ENCODE assay signal across 1 cellular context in the genomic region with DNA sequence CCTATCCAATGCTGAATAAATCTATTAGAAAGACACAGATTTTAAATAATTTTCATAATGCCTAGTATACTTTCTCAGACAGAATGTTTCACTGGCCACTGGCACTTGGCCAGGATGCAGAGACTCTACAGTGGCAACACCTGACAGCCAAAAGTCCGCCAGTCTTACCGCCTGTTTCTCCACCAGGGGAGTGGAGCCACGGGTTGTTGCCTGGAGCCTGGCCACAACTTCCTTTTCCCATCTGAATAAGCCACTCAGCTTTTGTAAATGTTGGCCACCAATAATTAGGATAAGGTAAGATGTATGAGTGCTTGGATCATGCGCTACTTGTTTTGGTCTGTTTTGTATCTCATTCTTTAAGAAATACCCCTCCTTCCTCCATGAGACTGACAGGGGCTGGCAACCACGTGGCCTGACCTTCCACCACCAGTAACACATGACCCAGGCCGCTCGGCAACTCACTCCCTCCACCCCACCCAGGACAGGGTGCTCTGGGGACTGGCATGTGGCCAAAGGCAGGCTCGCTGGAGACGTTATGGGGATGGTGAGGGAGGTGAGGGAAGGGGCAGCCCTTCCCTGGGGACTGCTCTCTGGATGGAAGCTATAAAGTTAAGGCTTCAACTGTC.
TF ChIP-seq lines count a peak whose summit lies in the region.

No MANE protein-coding gene starts in this region.

TF ChIP-seq in liver, 16 proteins besides CTCF, POLR2A, EP300 and RAD21 (continued from another document):
- TF ChIP-seq, protein P1, sequence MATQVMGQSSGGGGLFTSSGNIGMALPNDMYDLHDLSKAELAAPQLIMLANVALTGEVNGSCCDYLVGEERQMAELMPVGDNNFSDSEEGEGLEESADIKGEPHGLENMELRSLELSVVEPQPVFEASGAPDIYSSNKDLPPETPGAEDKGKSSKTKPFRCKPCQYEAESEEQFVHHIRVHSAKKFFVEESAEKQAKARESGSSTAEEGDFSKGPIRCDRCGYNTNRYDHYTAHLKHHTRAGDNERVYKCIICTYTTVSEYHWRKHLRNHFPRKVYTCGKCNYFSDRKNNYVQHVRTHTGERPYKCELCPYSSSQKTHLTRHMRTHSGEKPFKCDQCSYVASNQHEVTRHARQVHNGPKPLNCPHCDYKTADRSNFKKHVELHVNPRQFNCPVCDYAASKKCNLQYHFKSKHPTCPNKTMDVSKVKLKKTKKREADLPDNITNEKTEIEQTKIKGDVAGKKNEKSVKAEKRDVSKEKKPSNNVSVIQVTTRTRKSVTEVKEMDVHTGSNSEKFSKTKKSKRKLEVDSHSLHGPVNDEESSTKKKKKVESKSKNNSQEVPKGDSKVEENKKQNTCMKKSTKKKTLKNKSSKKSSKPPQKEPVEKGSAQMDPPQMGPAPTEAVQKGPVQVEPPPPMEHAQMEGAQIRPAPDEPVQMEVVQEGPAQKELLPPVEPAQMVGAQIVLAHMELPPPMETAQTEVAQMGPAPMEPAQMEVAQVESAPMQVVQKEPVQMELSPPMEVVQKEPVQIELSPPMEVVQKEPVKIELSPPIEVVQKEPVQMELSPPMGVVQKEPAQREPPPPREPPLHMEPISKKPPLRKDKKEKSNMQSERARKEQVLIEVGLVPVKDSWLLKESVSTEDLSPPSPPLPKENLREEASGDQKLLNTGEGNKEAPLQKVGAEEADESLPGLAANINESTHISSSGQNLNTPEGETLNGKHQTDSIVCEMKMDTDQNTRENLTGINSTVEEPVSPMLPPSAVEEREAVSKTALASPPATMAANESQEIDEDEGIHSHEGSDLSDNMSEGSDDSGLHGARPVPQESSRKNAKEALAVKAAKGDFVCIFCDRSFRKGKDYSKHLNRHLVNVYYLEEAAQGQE (IDR thresholded peaks at IDR 0.05), result no peak
